Comparison of ENCODE assay signal across 8 cellular contexts in genomic region chr1:151611832-151612505, GRCh38. TPM values are rescaled to one million over a fixed set of nuclear protein-coding genes. Genes with fewer than 3 reads are reported as not detected.
DNase-seq lines count a peak whose midpoint lies in the region; ATAC-seq and TF ChIP-seq lines count a peak whose summit lies in the region.

Gene SNX27, plus strand, starts transcription at chr1:151612050. Its CDS starts 152 bp downstream, at chr1:151612202.

- H3K9me3 ChIP-seq in SU-DHL-6 (ENCODE audit: insufficient read depth, low read length) (no peaks in the 10 kb centered on the region), ovary (no peaks in the 10 kb centered on the region), thymus (ENCODE audit: control insufficient read depth) (no peaks in the 10 kb centered on the region)

- ATAC-seq in HG02759 (IDR thresholded peaks at IDR 0.05; ENCODE audit: unreplicated experiment), result peak; percentile 94

- peak within 1 kb of the TSS; percentile 73 for H2AFZ ChIP-seq in SU-DHL-6 (ENCODE audit: low read depth, low read length, severe bottlenecking)

- peaks cover 39% of the 10 kb centered on the region for H3K4me1 Mint-ChIP-seq in activated naive CD8-positive, alpha-beta T cell treated with anti-CD3 and anti-CD28 coated beads for 36 hours
- H3K4me1 Mint-ChIP-seq in glutamatergic neuron (ENCODE audit: low read depth, unreplicated experiment), result peaks cover 8% of the 10 kb centered on the region

- H3K27me3 Mint-ChIP-seq in activated naive CD8-positive, alpha-beta T cell treated with anti-CD3 and anti-CD28 coated beads for 36 hours, result peaks cover 5% of the 10 kb centered on the region
- H3K27me3 Mint-ChIP-seq in glutamatergic neuron (ENCODE audit: unreplicated experiment), result peaks cover 11% of the 10 kb centered on the region

- peak; percentile 94 for DNase-seq in GM12865 (ENCODE audit: low read depth)
- peak; percentile 94 to 98 (median 96) for DNase-seq in NCI-H1417 (lab: John Stamatoyannopoulos, UW)
- DNase-seq in activated naive CD8-positive, alpha-beta T cell treated with anti-CD3 and anti-CD28 coated beads for 36 hours, result peak; percentile 83
- DNase-seq in glutamatergic neuron, result peak; percentile 96
- DNase-seq in ovary, result peak; percentile 89 to 92 (median 91)

- TF ChIP-seq CTCF in GM12865 (IDR thresholded peaks at IDR 0.05; ENCODE audit: insufficient read depth, low read depth, low read length, missing control alignments), result no peak
- TF ChIP-seq CTCF in SU-DHL-6 (IDR thresholded peaks at IDR 0.05; ENCODE audit: insufficient read depth, low read length, poor library complexity, severe bottlenecking), result no peak
- no peak for TF ChIP-seq CTCF in glutamatergic neuron (IDR thresholded peaks at IDR 0.05; ENCODE audit: partially characterized antibody, unreplicated experiment)
- TF ChIP-seq CTCF in ovary (IDR thresholded peaks at IDR 0.05), result no peak

- no peaks in the 10 kb centered on the region for H3F3A ChIP-seq in SU-DHL-6 (ENCODE audit: insufficient read depth)

- TF ChIP-seq EP300 in ovary (IDR thresholded peaks at IDR 0.05), result no peak

- H3K9me3 Mint-ChIP-seq in activated naive CD8-positive, alpha-beta T cell treated with anti-CD3 and anti-CD28 coated beads for 36 hours, result no peaks in the 10 kb centered on the region
- H3K9me3 Mint-ChIP-seq in glutamatergic neuron (ENCODE audit: unreplicated experiment), result peaks cover 11% of the 10 kb centered on the region

- H3K27ac ChIP-seq in SU-DHL-6 (ENCODE audit: low read depth, low read length), result peak within 1 kb of the TSS; percentile 38; the same call in 1 of the 2 replicates
- peak within 1 kb of the TSS; percentile 84 to 93 for H3K27ac ChIP-seq in ovary
- H3K27ac ChIP-seq in thymus (ENCODE audit: low read depth), result peak within 1 kb of the TSS; percentile 91

- peak within 1 kb of the TSS; percentile 76 for H3K4me2 ChIP-seq in SU-DHL-6 (ENCODE audit: low read depth, low read length, poor library complexity, severe bottlenecking)

- H4K20me1 ChIP-seq in SU-DHL-6 (ENCODE audit: low read depth, low read length), result no peaks in the 10 kb centered on the region

- H3K9me2 ChIP-seq in SU-DHL-6 (replicated peaks; ENCODE audit: insufficient read depth, low read length), result no peaks in the 10 kb centered on the region

- peaks cover 10% of the 10 kb centered on the region for H3K36me3 Mint-ChIP-seq in activated naive CD8-positive, alpha-beta T cell treated with anti-CD3 and anti-CD28 coated beads for 36 hours
- H3K36me3 Mint-ChIP-seq in glutamatergic neuron (ENCODE audit: unreplicated experiment), result no peaks in the 10 kb centered on the region

- H3K79me2 ChIP-seq in SU-DHL-6 (ENCODE audit: insufficient read depth, low read length), result peaks cover 24% of the 10 kb centered on the region; the same call in 1 of the 2 replicates

- peak within 1 kb of the TSS; percentile 78 for H3K9ac ChIP-seq in SU-DHL-6 (ENCODE audit: low read length)

- H3K4me3 Mint-ChIP-seq in activated naive CD8-positive, alpha-beta T cell treated with anti-CD3 and anti-CD28 coated beads for 36 hours, result peak within 1 kb of the TSS; percentile 91
- H3K4me3 Mint-ChIP-seq in glutamatergic neuron (ENCODE audit: unreplicated experiment), result peak within 1 kb of the TSS; percentile 100

- H3K27me3 ChIP-seq in SU-DHL-6 (ENCODE audit: low read length) (no peaks in the 10 kb centered on the region), ovary (no peaks in the 10 kb centered on the region), thymus (ENCODE audit: control insufficient read depth, insufficient read depth) (no peaks in the 10 kb centered on the region)

- 0 to 1% (median 0%) methylated on average over 57 to 79 of the region's 79 CpGs for WGBS in ovary, 3 donors
- whole genome bisulfite sequencing in thymus, result under 1% methylated on average over 79 of the region's 79 CpGs

- TF ChIP-seq POLR2A in ovary (IDR thresholded peaks at IDR 0.05), result peak; percentile 56

- peak within 1 kb of the TSS; percentile 73 for H3K4me3 ChIP-seq in GM12865 (ENCODE audit: low read depth, low read length)
- H3K4me3 ChIP-seq in SU-DHL-6 (ENCODE audit: insufficient read depth, low read length, poor library complexity, severe bottlenecking), result peak within 1 kb of the TSS; percentile 96
- H3K4me3 ChIP-seq in ovary, result peak within 1 kb of the TSS; percentile 96
- H3K4me3 ChIP-seq in thymus (ENCODE audit: low read length), result peak within 1 kb of the TSS; percentile 79

- H3K4me1 ChIP-seq in ovary (ENCODE audit: insufficient read depth) (peaks cover 12% of the 10 kb centered on the region), thymus (ENCODE audit: control insufficient read depth, insufficient read depth, low read length) (peaks cover 5% of the 10 kb centered on the region)

- peak within 1 kb of the TSS; percentile 90 for H3K27ac Mint-ChIP-seq in activated naive CD8-positive, alpha-beta T cell treated with anti-CD3 and anti-CD28 coated beads for 36 hours
- peak within 1 kb of the TSS; percentile 97 for H3K27ac Mint-ChIP-seq in glutamatergic neuron (ENCODE audit: unreplicated experiment)

- intact Hi-C loops in ovary (cut with DNase I), result no loop called here

- H3K36me3 ChIP-seq in SU-DHL-6 (ENCODE audit: low read length) (no peaks in the 10 kb centered on the region), ovary (no peaks in the 10 kb centered on the region), thymus (ENCODE audit: control insufficient read depth, insufficient read depth) (no peaks in the 10 kb centered on the region)

RNA-seq across cellular contexts. Expression of gene SNX27, which starts in this region (rescaled TPM):
- 10 to 100 TPM; 25.2 to 27.7 TPM for total RNA-seq in activated naive CD8-positive, alpha-beta T cell treated with anti-CD3 and anti-CD28 coated beads for 36 hours
- total RNA-seq in glutamatergic neuron (ENCODE audit: unreplicated experiment) (39.3 TPM), ovary (10 to 100 TPM; 20.5 to 42.7 (median 35.9) TPM)
- polyA plus RNA-seq in ovary (10 to 100 TPM in 1 of 2 donors, 1 to 10 TPM in 1; 9.5 to 18.4 TPM), thymus (6.5 TPM)

Comparison
In these comparisons a context has a peak if more than half of its experiments do, and no peak if none do; other contexts are left out.
1. Peak in every context shown above with its lines: DNase-seq, ATAC-seq, H3K4me3 ChIP-seq and H3K27ac ChIP-seq.
2. H3K27ac ChIP-seq: peak in every context shown above with its lines; median percentile 91 in thymus; 88 in ovary; 38 in SU-DHL-6.